In genomic region chrX:83077606-83078005, GRCh38 we compare ENCODE assay signal across 12 cellular contexts.
A peak's percentile ranks its signal among the peaks of the same experiment; 100 is the strongest.
DNase-seq lines count a peak whose midpoint lies in the region; TF ChIP-seq lines count a peak whose summit lies in the region.
"Had no signal": no experiment of that assay in that cellular context is flagged by ENCODE, and none has a peak within 500 bp of the region (broad histone marks: within the 10 kb centered on the region; RNA-seq: fewer than 3 reads in every experiment).

No MANE protein-coding gene starts in this region.

- H3K18ac ChIP-seq in trophoblast cell (ENCODE audit: low read length) = no peak overlapping the region

- H2BK120ac ChIP-seq in trophoblast cell (ENCODE audit: insufficient read depth, low read length, poor library complexity) = no peak overlapping the region

- no peaks in the 10 kb centered on the region for H3K79me1 ChIP-seq in trophoblast cell (ENCODE audit: low read length)

- no peak overlapping the region for H2BK12ac ChIP-seq in trophoblast cell (ENCODE audit: low read length)

- DNase-seq in AG08395 (ENCODE audit: low spot score) (peak; percentile 1), Ammon's horn (ENCODE audit: low spot score) (peak; percentile 3), glutamatergic neuron (peak; percentile 45), pons (ENCODE audit: low spot score) (peak; percentile 0), NCI-H446 (lab: John Stamatoyannopoulos, UW) (no peak), trophoblast cell (no peak)
- DNase-seq: DND-41, GDM1, GM23248 had no signal

- no peak overlapping the region for H2BK5ac ChIP-seq in trophoblast cell (ENCODE audit: low read depth, low read length, poor library complexity)

- no peak overlapping the region for H4K8ac ChIP-seq in trophoblast cell (ENCODE audit: low read depth, low read length)

- H3K36me3 Mint-ChIP-seq in glutamatergic neuron (ENCODE audit: unreplicated experiment) = no peaks in the 10 kb centered on the region

- no peak overlapping the region for H3K14ac ChIP-seq in trophoblast cell (ENCODE audit: low read length)

- H3K9me3 ChIP-seq in trophoblast cell (ENCODE audit: insufficient read depth, low read depth, low read length) = no peaks in the 10 kb centered on the region
- H3K9me3 ChIP-seq: A549, BLaER1 had no signal

- H3K9me3 Mint-ChIP-seq in glutamatergic neuron (ENCODE audit: unreplicated experiment) = peaks cover 10% of the 10 kb centered on the region

- H3K4ac ChIP-seq in trophoblast cell (ENCODE audit: low read depth, low read length) = no peak overlapping the region

- H4K12ac ChIP-seq in trophoblast cell (ENCODE audit: low read depth, low read length) = no peak overlapping the region

- H2AK5ac ChIP-seq in trophoblast cell (ENCODE audit: low read length) = no peak overlapping the region

- H3K27me3 ChIP-seq in trophoblast cell (ENCODE audit: insufficient read depth, low read length) = no peaks in the 10 kb centered on the region

- WGBS in trophoblast cell (ENCODE audit: extremely low coverage, insufficient coverage, insufficient read length) = no CpG with 5 or more reads among the region's 1 CpG

- no peak overlapping the region for H3K4me3 ChIP-seq in trophoblast cell (ENCODE audit: low read depth, low read length)
- H3K4me3 ChIP-seq: A549, BLaER1, GM23248 had no signal

- peaks cover 6% of the 10 kb centered on the region for H3K27me3 Mint-ChIP-seq in glutamatergic neuron (ENCODE audit: unreplicated experiment)

- H3K4me1 Mint-ChIP-seq in glutamatergic neuron (ENCODE audit: low read depth, unreplicated experiment) = peaks cover 6% of the 10 kb centered on the region

- TF ChIP-seq CTCF in glutamatergic neuron (IDR thresholded peaks at IDR 0.05; ENCODE audit: partially characterized antibody, unreplicated experiment) = no peak

- no peaks in the 10 kb centered on the region for H3K36me3 ChIP-seq in trophoblast cell (ENCODE audit: control insufficient read depth in 1 of 2, insufficient read depth in 2 of 2, low read length in 2 of 2)
- H3K36me3 ChIP-seq: BLaER1 had no signal

- H4K91ac ChIP-seq in trophoblast cell (ENCODE audit: low read depth, low read length) = no peak overlapping the region

- no peak overlapping the region for H3K4me2 ChIP-seq in trophoblast cell (ENCODE audit: low read length)
- H3K4me2 ChIP-seq: A549, BLaER1 had no signal

- H3K4me1 ChIP-seq in trophoblast cell (ENCODE audit: control insufficient read depth in 1 of 2, insufficient read depth in 2 of 2, low read length in 2 of 2) = no peaks in the 10 kb centered on the region
- H3K4me1 ChIP-seq: A549, BLaER1 had no signal

- no peak overlapping the region for H3K4me3 Mint-ChIP-seq in glutamatergic neuron (ENCODE audit: unreplicated experiment)

- H2AFZ ChIP-seq in trophoblast cell (ENCODE audit: insufficient read depth, low read length, poor library complexity) = no peak overlapping the region
- H2AFZ ChIP-seq: GM23248 had no signal

- peak overlapping the region; percentile 85 for H3K27ac Mint-ChIP-seq in glutamatergic neuron (ENCODE audit: unreplicated experiment)

- H3K9ac ChIP-seq in trophoblast cell (ENCODE audit: low read length) = no peak overlapping the region
- H3K9ac ChIP-seq: BLaER1, GM23248 had no signal

- H3K79me2 ChIP-seq in trophoblast cell (ENCODE audit: control insufficient read depth, insufficient read depth, low read length, poor library complexity) = no peaks in the 10 kb centered on the region

- H3K27ac ChIP-seq in trophoblast cell (ENCODE audit: low read depth, low read length) = no peak overlapping the region
- H3K27ac ChIP-seq: A549, BLaER1, GM23248, HL-60 had no signal

- no peak overlapping the region for H3K23ac ChIP-seq in trophoblast cell (ENCODE audit: low read length)

Comparison
In these comparisons a context has a peak if more than half of its experiments do, and no peak if none do; other contexts are left out.
1. DNase-seq: peak in AG08395 (single experiment), Ammon's horn (single experiment), glutamatergic neuron (single experiment) and pons (single experiment); none in NCI-H446 (0 of 2) and trophoblast cell (0 of 2).